Comparison of ENCODE assay signal across 9 cellular contexts in genomic region chr14:54398028-54398368, GRCh38. TPM values are rescaled to one million over a fixed set of nuclear protein-coding genes. Genes with fewer than 3 reads are reported as not detected.
DNase-seq lines count a peak whose midpoint lies in the region; ATAC-seq, FAIRE-seq and TF ChIP-seq lines count a peak whose summit lies in the region.
"Had no signal": no experiment of that assay in that cellular context is flagged by ENCODE, and none has a peak within 500 bp of the region (broad histone marks: within the 10 kb centered on the region; RNA-seq: fewer than 3 reads in every experiment).

No MANE protein-coding gene starts in this region.

- H3K4me3 Mint-ChIP-seq in progenitor cell of endocrine pancreas (ENCODE audit: low read depth) = peak overlapping the region; percentile 83

- TF ChIP-seq POLR2A in GM12878 (IDR thresholded peaks at IDR 0.05; ENCODE audit: low read depth, low read length) = no peak

- H3K9me3 ChIP-seq in SK-N-SH (peaks cover 3% of the 10 kb centered on the region; the same call in 1 of the 2 replicates), MG63 (no peaks in the 10 kb centered on the region), GM12878 (replicated peaks; ENCODE audit: control insufficient read depth, insufficient read depth, low read length) (no peaks in the 10 kb centered on the region; the same call in 1 of the 3 replicates)

- no peak for DNase-seq in SK-N-SH
- DNase-seq in MG63 = no peak
- DNase-seq in GM12878 (ENCODE audit: low read depth, low spot score) = no peak
- no peak for DNase-seq in progenitor cell of endocrine pancreas (ENCODE audit: low spot score, unreplicated experiment)
- no peak for DNase-seq in DMS 273 (lab: John Stamatoyannopoulos, UW; ENCODE audit: unreplicated experiment)
- DNase-seq in left lobe of liver (ENCODE audit: low spot score) = no peak
- DNase-seq: kidney had no signal

- H4K20me1 ChIP-seq in SK-N-SH (ENCODE audit: insufficient read depth) (no peaks in the 10 kb centered on the region), GM12878 (ENCODE audit: control insufficient read depth, insufficient read depth) (no peaks in the 10 kb centered on the region)

- no peaks in the 10 kb centered on the region for H3K9me2 ChIP-seq in SK-N-SH

- H3K27ac Mint-ChIP-seq in progenitor cell of endocrine pancreas = no peak overlapping the region

- H3K27me3 Mint-ChIP-seq in progenitor cell of endocrine pancreas = peaks cover 2% of the 10 kb centered on the region

- H3K9ac ChIP-seq in SK-N-SH (no peak overlapping the region), GM12878 (ENCODE audit: control insufficient read depth, insufficient read depth, low read length) (peak overlapping the region; percentile 75)

- SMC1A ChIA-PET in GM12878 (lab: Charles Lee; ENCODE audit: uncharacterized antibody, unreplicated experiment) = interaction anchor here (0.7 to 3.6 kb wide), 7 partner anchors 8 to 41 kb away, joined by 3 to 21 read pairs (median 5); no protein-coding TSS in a partner anchor

- H3K27ac ChIP-seq in SK-N-SH (ENCODE audit: low read depth in 2 of 2, low read length in 1 of 2) = no peak overlapping the region
- no peak overlapping the region for H3K27ac ChIP-seq in GM12878 (ENCODE audit: control insufficient read depth, insufficient read depth)

- peaks cover 5 to 18% of the 10 kb centered on the region in 2 experiments; a peak in 2 of 4 replicates for H3K4me1 ChIP-seq in SK-N-SH (ENCODE audit: control insufficient read depth in 1 of 2, insufficient read depth in 2 of 2, low read depth in 1 of 2, low read length in 1 of 2)
- H3K4me1 ChIP-seq in GM12878 (ENCODE audit: control insufficient read depth, insufficient read depth, low read length) = no peaks in the 10 kb centered on the region

- peaks cover 14% of the 10 kb centered on the region for H3F3A ChIP-seq in SK-N-SH (replicated peaks; ENCODE audit: insufficient read depth)

- H3K36me3 ChIP-seq in SK-N-SH (replicated peaks in 1 of 2; ENCODE audit: control insufficient read depth in 1 of 2, insufficient read depth in 2 of 2, low read length in 1 of 2) (peaks cover 0 to 24% of the 10 kb centered on the region in 2 experiments), MG63 (peaks cover 23% of the 10 kb centered on the region), GM12878 (ENCODE audit: control insufficient read depth in 2 of 2, insufficient read depth in 2 of 2, low read length in 1 of 2) (no peaks in the 10 kb centered on the region; a peak in 1 of 4 replicates)

- H3K9me3 Mint-ChIP-seq in progenitor cell of endocrine pancreas (ENCODE audit: low read depth) = peaks cover 7% of the 10 kb centered on the region

- RAD21 ChIA-PET in GM12878 (lab: Charles Lee; ENCODE audit: unreplicated experiment) = interaction anchor here (0.9 to 4.1 kb wide), 8 partner anchors 19 to 112 kb away, joined by 3 to 16 read pairs (median 5); partner anchors contain the start of gene CGRRF1

- TF ChIP-seq RAD21 in SK-N-SH (IDR thresholded peaks at IDR 0.05; ENCODE audit: low read length) = no peak
- TF ChIP-seq RAD21 in GM12878 (IDR thresholded peaks at IDR 0.05; ENCODE audit: insufficient read depth, low read depth, low read length) = no peak

- in situ Hi-C loops in GM12878 (cut with MboI) = no loop called here

- no peaks in the 10 kb centered on the region for H3K27me3 ChIP-seq in SK-N-SH (ENCODE audit: insufficient read depth)
- no peaks in the 10 kb centered on the region for H3K27me3 ChIP-seq in MG63
- H3K27me3 ChIP-seq in GM12878 (replicated peaks in 1 of 2; ENCODE audit: control insufficient read depth in 2 of 2, insufficient read depth in 2 of 2, low read length in 1 of 2) = no peaks in the 10 kb centered on the region

- POLR2A ChIA-PET in SK-N-SH (lab: Yijun Ruan, JAX) = no interaction called here
- POLR2A ChIA-PET in GM12878 (lab: Charles Lee) = interaction anchor here (0.7 to 2.7 kb wide), 6 partner anchors 37 to 112 kb away, joined by 3 to 14 read pairs (median 6); partner anchors contain the start of gene CGRRF1

- ATAC-seq in SK-N-SH treated with all-trans-retinoic acid at 6 μM for 48 hours (no peak), GM12878 (no peak), HG03175 (IDR thresholded peaks at IDR 0.05; ENCODE audit: unreplicated experiment) (no peak), left lobe of liver (no peak)

- peak overlapping the region in 1 of 2 experiments; percentile 75; a peak in 1 of 4 replicates for H3K4me3 ChIP-seq in SK-N-SH (ENCODE audit: low read depth in 2 of 2, low read length in 1 of 2)
- peak overlapping the region; percentile 72 for H3K4me3 ChIP-seq in MG63
- H3K4me3 ChIP-seq in GM12878 = peak overlapping the region; percentile 75

- H2AFZ ChIP-seq in SK-N-SH (ENCODE audit: low read depth) (peak overlapping the region; percentile 94; the same call in 1 of the 2 replicates), GM12878 (ENCODE audit: control insufficient read depth, low read depth, low read length) (peak overlapping the region; percentile 3)

- CTCF ChIA-PET in SK-N-SH (lab: Yijun Ruan, JAX) = interaction anchor here (1.0 to 1.7 kb wide), 6 partner anchors 13 to 223 kb away, joined by 3 to 4 read pairs (median 3); no protein-coding TSS in a partner anchor
- CTCF ChIA-PET in GM12878 (lab: Yijun Ruan, JAX) = interaction anchor here (0.6 to 2.7 kb wide), 11 partner anchors 13 to 1248 kb away, joined by 3 to 14 read pairs (median 3); no protein-coding TSS in a partner anchor

- intact Hi-C loops in GM12878 (cut with micrococcal nuclease; ENCODE audit: unreplicated experiment) = loop anchor here (5.0 kb wide), 2 partner anchors 39 to 89 kb away; partner anchors contain the start of gene GMFB

- peaks cover 11% of the 10 kb centered on the region for H3K36me3 Mint-ChIP-seq in progenitor cell of endocrine pancreas (ENCODE audit: insufficient read depth)

- peaks cover 31% of the 10 kb centered on the region; the same call in 1 of the 2 replicates for H3K79me2 ChIP-seq in SK-N-SH (ENCODE audit: insufficient read depth)
- peaks cover 17% of the 10 kb centered on the region for H3K79me2 ChIP-seq in GM12878 (ENCODE audit: control insufficient read depth, insufficient read depth, low read length)

- TF ChIP-seq EP300 in SK-N-SH (IDR thresholded peaks at IDR 0.05; ENCODE audit: borderline replicate concordance in 1 of 2, low read depth in 1 of 2, low read length in 1 of 2) (no peak), GM12878 (IDR thresholded peaks at IDR 0.05; ENCODE audit: borderline replicate concordance in 1 of 2, control insufficient read depth in 1 of 2, low read depth in 2 of 2, low read length in 2 of 2) (no peak)

- WGBS in SK-N-SH (ENCODE audit: low lambda C conversion rate) = 68% methylated on average over 8 of the region's 8 CpGs
- WGBS in GM12878 (ENCODE audit: insufficient coverage, insufficient replicate concordance, low lambda C conversion rate, missing lambda C conversion rate) = 4% methylated on average over 8 of the region's 8 CpGs

- H3K4me1 Mint-ChIP-seq in progenitor cell of endocrine pancreas (ENCODE audit: low read depth) = peaks cover 7% of the 10 kb centered on the region

- H3K4me2 ChIP-seq in SK-N-SH (peak overlapping the region; percentile 85), GM12878 (ENCODE audit: control insufficient read depth, insufficient read depth) (peak overlapping the region; percentile 73)

- TF ChIP-seq CTCF in SK-N-SH (IDR thresholded peaks at IDR 0.05) (no peak), GM12878 (IDR thresholded peaks at IDR 0.05 in 2 of 3, conservative IDR thresholded peaks at IDR 0.05 in 1 of 3; ENCODE audit: control insufficient read depth in 2 of 3, extremely low read depth in 1 of 3, insufficient read depth in 1 of 3, low read depth in 3 of 3, low read length in 3 of 3) (no peak), progenitor cell of endocrine pancreas (IDR thresholded peaks at IDR 0.05; ENCODE audit: unreplicated experiment) (no peak)

- FAIRE-seq in GM12878 (lab: Jason Lieb, UNC) = no peak
- FAIRE-seq: kidney had no signal

- BruUV-seq in GM12878 (replicated peaks; lab: Mats Ljungman, UMichigan) = no TSS peak

RNA-seq across cellular contexts. Expression of gene CDKN3, which starts 1.2 kb away (rescaled TPM):
- polyA plus RNA-seq in SK-N-SH (2012; rRNA removed) = 25.5 and 26.7 TPM in 2 replicates
- 31.7 and 39.2 TPM in 2 replicates for polyA plus RNA-seq in SK-N-SH (2012; cell fraction: cytosol; rRNA removed)
- polyA plus RNA-seq in SK-N-SH (2012; cell fraction: nucleus; rRNA removed) = 3.9 and 5.2 TPM in 2 replicates
- total RNA-seq in MG63 (2014; rRNA removed; shearing (Covaris generic); ENCODE audit: low replicate concordance) = 53.7 and 266 TPM in 2 replicates
- total RNA-seq in GM12878 (2013; cell fraction: nucleolus; rRNA removed) = 5.0 and 6.6 TPM in 2 replicates
- total RNA-seq in GM12878 (2014; rRNA removed) = 71.0 and 86.9 TPM in 2 replicates
- total RNA-seq in GM12878 (2014; rRNA removed; fragmentation: Illumina TruSeq; extraction: Trizol) = 99.5 and 99.6 TPM in 2 replicates
- total RNA-seq in GM12878 (2021) = 54.9 and 61.8 TPM in 2 replicates
- polyA plus RNA-seq in GM12878 (2011; ENCODE audit: low read depth) = 37.1 TPM
- 111 and 155 TPM in 2 replicates for polyA plus RNA-seq in GM12878 (2011; rRNA removed)
- 51.6 and 62.4 TPM in 2 replicates for polyA plus RNA-seq in GM12878 (2011; cell fraction: cytosol; rRNA removed)
- 27.7 and 33.5 TPM in 2 replicates for polyA plus RNA-seq in GM12878 (2011; cell fraction: nucleus; rRNA removed)
- polyA plus RNA-seq in GM12878 (2012) = 42.5 and 53.2 TPM in 2 replicates
- 111 and 118 TPM in 2 replicates for polyA plus RNA-seq in GM12878 (2014; fragmentation: Illumina TruSeq; extraction: Trizol)
- 100 to 1,000 TPM; 173 to 197 TPM for polyA plus RNA-seq in GM12878 (2014; fragmentation: Nextera tagmentation; extraction: Ambion mirVana)
- 63.4 and 97.0 TPM in 2 replicates for polyA plus RNA-seq in GM12878 (2014; rRNA removed)
- polyA plus RNA-seq in GM12878 (2016; fragmentation: Nextera tagmentation; extraction: Ambion mirVana) = 100 to 1,000 TPM; 149 to 167 TPM
- 26.8 and 49.6 TPM in 2 replicates for polyA minus RNA-seq in GM12878 (2011; rRNA and poly(A)+ RNA removed)
- 15.2 and 18.8 TPM in 2 replicates for polyA minus RNA-seq in GM12878 (2011; cell fraction: cytosol; rRNA and poly(A)+ RNA removed)
- polyA minus RNA-seq in GM12878 (2011; cell fraction: nucleus; rRNA and poly(A)+ RNA removed) = 8.0 and 10.0 TPM in 2 replicates
- total RNA-seq in progenitor cell of endocrine pancreas = 20.2 and 20.5 TPM in 2 replicates
- total RNA-seq in left lobe of liver = 0.58 TPM

RNA-seq across cellular contexts. Expression of gene CNIH1, which starts 43.2 kb away (rescaled TPM):
- polyA plus RNA-seq in SK-N-SH (2012; rRNA removed) (145 and 292 TPM in 2 replicates), GM12878 (2011; rRNA removed) (202 and 230 TPM in 2 replicates), GM12878 (2014; fragmentation: Illumina TruSeq; extraction: Trizol) (97.0 and 109 TPM in 2 replicates), GM12878 (2014; fragmentation: Nextera tagmentation; extraction: Ambion mirVana) (100 to 1,000 TPM; 206 to 274 TPM), GM12878 (2014; rRNA removed) (73.1 and 86.2 TPM in 2 replicates), GM12878 (2016; fragmentation: Nextera tagmentation; extraction: Ambion mirVana) (100 to 1,000 TPM; 110 to 112 TPM)
- polyA plus RNA-seq in SK-N-SH (2012; cell fraction: cytosol; rRNA removed) = 206 and 275 TPM in 2 replicates
- polyA plus RNA-seq in SK-N-SH (2012; cell fraction: nucleus; rRNA removed) = 41.0 and 57.4 TPM in 2 replicates
- total RNA-seq in MG63 (2014; rRNA removed; shearing (Covaris generic); ENCODE audit: low replicate concordance) = 124 and 135 TPM in 2 replicates
- total RNA-seq in GM12878 (2013; cell fraction: nucleolus; rRNA removed) = 24.5 and 25.7 TPM in 2 replicates
- total RNA-seq in GM12878 (2014; rRNA removed) (48.9 and 51.9 TPM in 2 replicates), GM12878 (2014; rRNA removed; fragmentation: Illumina TruSeq; extraction: Trizol) (56.9 and 60.8 TPM in 2 replicates), GM12878 (2021) (64.5 and 66.0 TPM in 2 replicates), progenitor cell of endocrine pancreas (106 and 111 TPM in 2 replicates), left lobe of liver (89.4 TPM)
- polyA plus RNA-seq in GM12878 (2011; ENCODE audit: low read depth) = 14.5 TPM
- polyA plus RNA-seq in GM12878 (2011; cell fraction: cytosol; rRNA removed) = 124 and 261 TPM in 2 replicates
- polyA plus RNA-seq in GM12878 (2011; cell fraction: nucleus; rRNA removed) = 24.5 and 41.0 TPM in 2 replicates
- 67.9 and 102 TPM in 2 replicates for polyA plus RNA-seq in GM12878 (2012)
- polyA minus RNA-seq in GM12878 (2011; rRNA and poly(A)+ RNA removed) = 145 and 152 TPM in 2 replicates
- 62.3 and 73.7 TPM in 2 replicates for polyA minus RNA-seq in GM12878 (2011; cell fraction: cytosol; rRNA and poly(A)+ RNA removed)
- 10.0 and 18.3 TPM in 2 replicates for polyA minus RNA-seq in GM12878 (2011; cell fraction: nucleus; rRNA and poly(A)+ RNA removed)
